ENCODE assay signal across 8 cellular contexts in the genomic region with DNA sequence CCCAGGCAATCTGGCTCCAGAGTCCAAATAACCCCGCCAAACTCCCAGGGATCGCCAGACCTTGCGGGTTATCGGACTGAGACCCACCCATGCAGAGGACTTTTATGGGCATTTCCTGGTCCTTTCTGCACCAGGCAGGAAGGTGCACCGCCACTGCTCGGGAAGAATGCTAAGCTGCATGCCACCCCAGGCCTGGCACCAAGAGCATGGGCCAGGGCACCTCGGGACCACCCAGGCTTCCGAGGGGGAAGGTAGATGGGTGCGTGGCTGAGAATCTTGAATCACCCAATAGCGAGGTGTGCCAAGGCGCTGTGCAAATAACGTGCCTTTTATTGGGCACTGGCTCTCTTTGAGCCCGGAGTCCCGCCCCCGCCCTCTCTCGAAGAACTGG. TPM values are rescaled to one million over a fixed set of nuclear protein-coding genes. Genes with fewer than 3 reads are reported as not detected.
DNase-seq lines count a peak whose midpoint lies in the region; ATAC-seq and TF ChIP-seq lines count a peak whose summit lies in the region.

No MANE protein-coding gene starts in this region.

- CTCF ChIA-PET in PC-9 (lab: Charles Lee), result interaction anchor here (0.6 to 0.9 kb wide), 4 partner anchors 13 to 208 kb away, joined by 3 to 12 read pairs (median 6); no protein-coding TSS in a partner anchor

- no peaks in the 10 kb centered on the region for H3K79me2 ChIP-seq in PC-9 (ENCODE audit: low read depth)

- TF ChIP-seq CTCF in GM12875 (IDR thresholded peaks at IDR 0.05; ENCODE audit: borderline replicate concordance, insufficient read depth, low read depth, low read length), result no peak
- no peak for TF ChIP-seq CTCF in PC-9 (conservative IDR thresholded peaks at IDR 0.05)

- H3K27me3 ChIP-seq in PC-9 (ENCODE audit: insufficient read depth, low read depth) (no peaks in the 10 kb centered on the region), ectodermal cell (ENCODE audit: control insufficient read depth, insufficient read depth, low read length, poor library complexity, severe bottlenecking) (no peaks in the 10 kb centered on the region), muscle layer of duodenum (ENCODE audit: low read depth, low read length) (no peaks in the 10 kb centered on the region)

- peak in 1 of 2 experiments; percentile 58 for DNase-seq in PC-9
- DNase-seq in NCI-H226, result no peak
- DNase-seq in dermis blood vessel endothelial cell, result no peak
- no peak for DNase-seq in NCI-H345 (lab: John Stamatoyannopoulos, UW)

- H3K4me1 ChIP-seq in PC-9 (replicated peaks; ENCODE audit: insufficient read depth) (peaks cover 30% of the 10 kb centered on the region), ectodermal cell (ENCODE audit: control insufficient read depth, insufficient read depth, low read length) (peaks cover 10% of the 10 kb centered on the region), muscle layer of duodenum (ENCODE audit: control insufficient read depth in 1 of 2, insufficient read depth in 2 of 2, low read length in 2 of 2) (peaks cover 0 to 7% of the 10 kb centered on the region in 2 donors)

- H3K27ac ChIP-seq in PC-9 (peak overlapping the region; percentile 54), ectodermal cell (ENCODE audit: insufficient read depth, low read depth, low read length, poor library complexity, severe bottlenecking) (no peak overlapping the region), muscle layer of duodenum (ENCODE audit: low read length) (peak overlapping the region; percentile 67)

- peaks cover 64% of the 10 kb centered on the region for H3F3A ChIP-seq in PC-9 (ENCODE audit: insufficient read depth, low read depth)

- H3K4me3 ChIP-seq in GM12875 (ENCODE audit: low read depth, low read length), result peak overlapping the region; percentile 48
- H3K4me3 ChIP-seq in PC-9, result peak overlapping the region; percentile 63
- H3K4me3 ChIP-seq in ectodermal cell (ENCODE audit: insufficient read depth, low read depth, low read length), result peak overlapping the region; percentile 33
- peak overlapping the region; percentile 69 to 80 for H3K4me3 ChIP-seq in muscle layer of duodenum (ENCODE audit: low read depth in 1 of 2, low read length in 2 of 2)

- 21% methylated on average over 16 of the region's 16 CpGs for WGBS in ectodermal cell, 2 experiments

- no peaks in the 10 kb centered on the region for H3K9me2 ChIP-seq in PC-9 (ENCODE audit: insufficient read depth)

- H3K4me2 ChIP-seq in PC-9, result peak overlapping the region; percentile 84

- H2AFZ ChIP-seq in PC-9, result peak overlapping the region; percentile 72

- BruUV-seq in PC-9 (replicated peaks; lab: Mats Ljungman, UMichigan), result no TSS peak

- no peaks in the 10 kb centered on the region for H4K20me1 ChIP-seq in PC-9 (ENCODE audit: insufficient read depth)

- H3K9me3 ChIP-seq in PC-9 (ENCODE audit: insufficient read depth, low read depth) (no peaks in the 10 kb centered on the region), ectodermal cell (ENCODE audit: control insufficient read depth, low read length) (no peaks in the 10 kb centered on the region), muscle layer of duodenum (ENCODE audit: control insufficient read depth in 1 of 2, low read length in 2 of 2) (no peaks in the 10 kb centered on the region)

- ATAC-seq in HG02759 (IDR thresholded peaks at IDR 0.05; ENCODE audit: unreplicated experiment), result peak; percentile 24

- H3K36me3 ChIP-seq in PC-9 (ENCODE audit: low read depth) (no peaks in the 10 kb centered on the region), ectodermal cell (ENCODE audit: control insufficient read depth, insufficient read depth, low read length) (no peaks in the 10 kb centered on the region), muscle layer of duodenum (ENCODE audit: control insufficient read depth in 1 of 2, insufficient read depth in 2 of 2, low read length in 2 of 2) (no peaks in the 10 kb centered on the region)

- POLR2A ChIA-PET in PC-9 (lab: Charles Lee; ENCODE audit: unreplicated experiment), result interaction anchor here (0.6 to 1.2 kb wide), 5 partner anchors 15 to 341 kb away, joined by 3 to 10 read pairs (median 6); no protein-coding TSS in a partner anchor

- intact Hi-C loops in PC-9 (cut with micrococcal nuclease; ENCODE audit: unreplicated experiment), result loop anchor here (5.0 kb wide), 1 partner anchor 265 kb away; no protein-coding TSS in a partner anchor

RNA-seq across cellular contexts. Expression of gene ZNF575, which starts 0.4 kb away (rescaled TPM):
- total RNA-seq in PC-9 (2021) (5.2 and 6.5 TPM in 2 replicates), dermis blood vessel endothelial cell (0.23 TPM in 1 of 2 replicates, not detected in the other)
- 0.56 TPM for polyA plus RNA-seq in ectodermal cell (2013, experiment 1 of 4)
- polyA plus RNA-seq in ectodermal cell (2013, experiment 2 of 4), result 0.48 TPM
- polyA plus RNA-seq in ectodermal cell (2013, experiment 3 of 4), result 0.75 TPM
- 0.61 TPM for polyA plus RNA-seq in ectodermal cell (2013, experiment 4 of 4)

RNA-seq across cellular contexts. Expression of gene ETHE1, which starts 5.6 kb away (rescaled TPM):
- 83.4 and 89.3 TPM in 2 replicates for total RNA-seq in PC-9 (2021)
- polyA plus RNA-seq in ectodermal cell (2013, experiment 1 of 4), result 24.6 TPM
- polyA plus RNA-seq in ectodermal cell (2013, experiment 2 of 4), result 21.2 TPM
- 23.7 TPM for polyA plus RNA-seq in ectodermal cell (2013, experiment 3 of 4)
- polyA plus RNA-seq in ectodermal cell (2013, experiment 4 of 4), result 24.8 TPM
- 102 and 104 TPM in 2 replicates for total RNA-seq in dermis blood vessel endothelial cell

RNA-seq across cellular contexts. Expression of gene PHLDB3, which starts 28.0 kb away (rescaled TPM):
- total RNA-seq in PC-9 (2021), result 36.7 and 50.7 TPM in 2 replicates
- polyA plus RNA-seq in ectodermal cell (2013, experiment 1 of 4), result 10.0 TPM
- polyA plus RNA-seq in ectodermal cell (2013, experiment 2 of 4), result 9.2 TPM
- polyA plus RNA-seq in ectodermal cell (2013, experiment 3 of 4), result 10.6 TPM
- polyA plus RNA-seq in ectodermal cell (2013, experiment 4 of 4), result 7.9 TPM
- total RNA-seq in dermis blood vessel endothelial cell, result 34.2 and 49.8 TPM in 2 replicates

RNA-seq across cellular contexts. Expression of gene XRCC1, which starts 42.8 kb away (rescaled TPM):
- 37.2 and 45.1 TPM in 2 replicates for total RNA-seq in PC-9 (2021)
- 63.0 TPM for polyA plus RNA-seq in ectodermal cell (2013, experiment 1 of 4)
- polyA plus RNA-seq in ectodermal cell (2013, experiment 2 of 4), result 73.0 TPM
- 66.8 TPM for polyA plus RNA-seq in ectodermal cell (2013, experiment 3 of 4)
- 74.2 TPM for polyA plus RNA-seq in ectodermal cell (2013, experiment 4 of 4)
- total RNA-seq in dermis blood vessel endothelial cell, result 16.8 and 18.6 TPM in 2 replicates

RNA-seq across cellular contexts. Expression of gene PINLYP, which starts 43.0 kb away (rescaled TPM):
- total RNA-seq in PC-9 (2021) (0.53 and 2.0 TPM in 2 replicates), dermis blood vessel endothelial cell (0.68 and 3.7 TPM in 2 replicates)
- polyA plus RNA-seq in ectodermal cell (2013, experiment 1 of 4), result 4.9 TPM
- 5.4 TPM for polyA plus RNA-seq in ectodermal cell (2013, experiment 2 of 4)
- 5.0 TPM for polyA plus RNA-seq in ectodermal cell (2013, experiment 3 of 4)
- polyA plus RNA-seq in ectodermal cell (2013, experiment 4 of 4), result 7.1 TPM
